Comparison of ENCODE assay signal across 8 cellular contexts in the genomic region with DNA sequence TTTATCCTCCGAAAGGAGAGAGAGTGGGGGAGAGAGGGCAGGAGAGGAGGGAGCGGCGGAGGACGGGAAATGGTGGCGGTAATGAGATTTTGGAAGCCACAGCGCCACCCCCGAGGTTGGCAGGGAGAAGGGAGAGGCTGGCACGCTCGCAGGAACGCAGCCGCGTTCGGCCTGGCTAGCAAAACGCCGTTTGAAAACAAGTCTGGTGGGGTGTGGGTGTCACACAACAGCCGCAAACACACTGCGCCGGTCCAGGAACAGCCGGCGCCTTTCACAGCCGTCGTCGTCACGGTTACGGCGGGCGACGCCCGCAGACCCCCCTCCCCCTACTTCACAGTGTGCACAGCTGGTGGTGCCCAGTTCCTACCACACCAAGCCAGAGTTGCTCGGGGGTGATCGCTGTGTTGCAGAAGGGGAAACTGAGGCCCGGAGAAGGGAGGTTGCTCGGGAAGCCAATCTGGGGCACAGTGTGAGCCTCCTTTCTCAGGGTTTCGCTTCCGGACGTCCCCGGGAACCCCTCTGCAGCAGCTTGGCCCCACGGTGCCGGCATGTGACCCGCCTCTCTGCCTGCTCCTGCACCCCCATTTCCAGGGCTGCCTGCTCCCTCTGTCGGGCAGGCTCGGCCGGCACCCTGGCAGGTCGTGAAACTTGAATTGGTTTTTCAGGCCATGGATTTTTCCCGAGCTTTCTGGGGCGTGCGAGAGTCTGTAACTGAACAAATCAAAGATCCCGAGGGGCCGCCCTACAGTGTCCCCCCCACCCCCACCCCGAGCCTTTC. TPM values are rescaled to one million over a fixed set of nuclear protein-coding genes. Genes with fewer than 3 reads are reported as not detected.
A peak's percentile ranks its signal among the peaks of the same experiment; 100 is the strongest.
DNase-seq lines count a peak whose midpoint lies in the region; ATAC-seq and TF ChIP-seq lines count a peak whose summit lies in the region.

No MANE protein-coding gene starts in this region.

- ATAC-seq in T-helper 17 cell (peak; percentile 64), thoracic aorta (ENCODE audit: insufficient number of reproducible peaks, low FRiP score, low read depth) (no peak)

- H3K9me3 ChIP-seq in T-helper 17 cell (ENCODE audit: control insufficient read depth, low read length, poor library complexity, severe bottlenecking) (no peaks in the 10 kb centered on the region), endodermal cell (ENCODE audit: control insufficient read depth, low read length) (no peaks in the 10 kb centered on the region), thoracic aorta (no peaks in the 10 kb centered on the region)

- H3K4me3 ChIP-seq in endodermal cell (ENCODE audit: low read length) (peak overlapping the region; percentile 75), thoracic aorta (peak overlapping the region; percentile 69)

- peaks cover 30% of the 10 kb centered on the region for H3K27me3 ChIP-seq in endodermal cell (ENCODE audit: control insufficient read depth, insufficient read depth, low read length, poor library complexity, severe bottlenecking)
- H3K27me3 ChIP-seq in thoracic aorta (replicated peaks; ENCODE audit: insufficient read depth): no peaks in the 10 kb centered on the region

- H3K4me1 ChIP-seq in endodermal cell (ENCODE audit: control insufficient read depth, insufficient read depth, low read length) (no peaks in the 10 kb centered on the region), thoracic aorta (ENCODE audit: control insufficient read depth in 1 of 2, low read depth in 2 of 2) (peaks cover 0 to 14% of the 10 kb centered on the region in 2 donors)

- H3K36me3 ChIP-seq in endodermal cell (ENCODE audit: control insufficient read depth, insufficient read depth, low read length) (no peaks in the 10 kb centered on the region), thoracic aorta (no peaks in the 10 kb centered on the region)

- H3K4me3 Mint-ChIP-seq in T-helper 17 cell: peak overlapping the region; percentile 88
- H3K4me3 Mint-ChIP-seq in endodermal cell: no peak overlapping the region

- peak overlapping the region; percentile 93 for H3K27ac ChIP-seq in endodermal cell (ENCODE audit: low read depth, low read length)
- no peak overlapping the region for H3K27ac ChIP-seq in thoracic aorta

- H3K27ac Mint-ChIP-seq in T-helper 17 cell (no peak overlapping the region), endodermal cell (no peak overlapping the region)

- DNase-seq in activated T-cell treated with anti-CD3 and anti-CD28 coated beads for 48 hours (ENCODE audit: low read depth): peak; percentile 6
- no peak for DNase-seq in activated T-cell treated with anti-CD3 and anti-CD28 coated beads for 4 hours
- no peak for DNase-seq in T-helper 17 cell
- peak; percentile 69 for DNase-seq in endodermal cell
- DNase-seq in midbrain (lab: John Stamatoyannopoulos, UW): peak; percentile 62
- DNase-seq in thoracic aorta (ENCODE audit: low spot score): no peak
- no peak for DNase-seq in KG1 (lab: John Stamatoyannopoulos, UW)
- no peak for DNase-seq in HPDE6-E6E7 (ENCODE audit: extremely low spot score)

- no peaks in the 10 kb centered on the region for H3K36me3 Mint-ChIP-seq in T-helper 17 cell (ENCODE audit: low read depth)
- no peaks in the 10 kb centered on the region for H3K36me3 Mint-ChIP-seq in endodermal cell (ENCODE audit: low read depth)

- no peak overlapping the region for H3K9ac ChIP-seq in endodermal cell (ENCODE audit: extremely low read depth, low read length, poor library complexity, severe bottlenecking)

- WGBS in endodermal cell (ENCODE audit: insufficient coverage in 1 of 2, insufficient read length in 1 of 2), 2 experiments: 19 to 27% methylated on average over 34 to 50 of the region's 50 CpGs

- peaks cover 4% of the 10 kb centered on the region for H3K4me1 Mint-ChIP-seq in T-helper 17 cell
- H3K4me1 Mint-ChIP-seq in endodermal cell: no peaks in the 10 kb centered on the region

- no peaks in the 10 kb centered on the region for H3K9me3 Mint-ChIP-seq in endodermal cell

- TF ChIP-seq CTCF in endodermal cell (conservative IDR thresholded peaks at IDR 0.05): no peak
- peak; percentile 11 for TF ChIP-seq CTCF in thoracic aorta (IDR thresholded peaks at IDR 0.05)

- H3K27me3 Mint-ChIP-seq in T-helper 17 cell: peaks cover 17% of the 10 kb centered on the region
- peaks cover 4% of the 10 kb centered on the region for H3K27me3 Mint-ChIP-seq in endodermal cell (ENCODE audit: insufficient read depth)

RNA-seq across cellular contexts. Expression of gene UNCX, which starts 57.8 kb away (rescaled TPM):
- total RNA-seq in T-helper 17 cell (not detected), endodermal cell (under 1 TPM in 1 of 2 donors, not detected in 1; 0.13 TPM), thoracic aorta (not detected)
- 15.6 TPM for polyA plus RNA-seq in endodermal cell (2013, experiment 1 of 2)
- polyA plus RNA-seq in endodermal cell (2013, experiment 2 of 2): 11.1 TPM

Comparison
In these comparisons a context has a peak if more than half of its experiments do, and no peak if none do; other contexts are left out.
1. DNase-seq: peak in activated T-cell treated with anti-CD3 and anti-CD28 coated beads for 48 hours (single experiment), endodermal cell (single experiment) and midbrain (single experiment); none in activated T-cell treated with anti-CD3 and anti-CD28 coated beads for 4 hours (single experiment), T-helper 17 cell (0 of 3), thoracic aorta (single experiment), KG1 (single experiment) and HPDE6-E6E7 (single experiment).